Comparison of ENCODE assay signal across 8 cellular contexts in genomic region chr15:51830279-51830806, GRCh38. TPM values are rescaled to one million over a fixed set of nuclear protein-coding genes. Genes with fewer than 3 reads are reported as not detected.
A peak's percentile ranks its signal among the peaks of the same experiment; 100 is the strongest.
DNase-seq lines count a peak whose midpoint lies in the region; ATAC-seq, FAIRE-seq and TF ChIP-seq lines count a peak whose summit lies in the region.

No MANE protein-coding gene starts in this region.

- H4K91ac ChIP-seq in H1 (replicated peaks; ENCODE audit: insufficient read length, low read length): no peak overlapping the region

- H2BK5ac ChIP-seq in H1 (ENCODE audit: low read depth, low read length): peak overlapping the region; percentile 71; the same call in 1 of the 2 replicates

- H3K14ac ChIP-seq in H1 (ENCODE audit: insufficient read length): no peak overlapping the region

- no peak for DNase-seq in AG04449 (ENCODE audit: low read depth, low spot score)
- peak; percentile 60 for DNase-seq in RPMI7951 (ENCODE audit: low read depth)
- DNase-seq in H1 (ENCODE audit: low read depth in 1 of 2, low spot score in 2 of 2): no peak
- peak; percentile 20 for DNase-seq in mucosa of gallbladder (ENCODE audit: low spot score)
- DNase-seq in stimulated activated CD4-positive, alpha-beta T cell treated with anti-CD3 and anti-CD28 coated beads, Interleukin-12 subunit alpha, Interleukin-12 subunit beta, amount 100 ng/mL, for 4 hours: no peak
- no peak for DNase-seq in OCI-M2 (lab: John Stamatoyannopoulos, UW; ENCODE audit: unreplicated experiment)

- no peak overlapping the region for H3K4ac ChIP-seq in H1 (replicated peaks; ENCODE audit: insufficient read length, low read depth, low read length)

- H2BK12ac ChIP-seq in H1 (ENCODE audit: low read depth, low read length): no peak overlapping the region

- TF ChIP-seq EP300 in H1 (IDR thresholded peaks at IDR 0.05; ENCODE audit: borderline replicate concordance in 1 of 2, low read depth in 2 of 2, low read length in 2 of 2): no peak

- no peak overlapping the region for H2BK15ac ChIP-seq in H1 (ENCODE audit: low read length)

- no peaks in the 10 kb centered on the region for H3K27me3 ChIP-seq in H1 (replicated peaks in 1 of 4; ENCODE audit: control insufficient read depth in 3 of 4, extremely low read depth in 1 of 4, insufficient read depth in 3 of 4, low read length in 3 of 4)

- H3K18ac ChIP-seq in H1 (ENCODE audit: extremely low read depth, low read length): 0 out of 2 replicates have a peak overlapping the region, but pooled peaks have one; percentile 57

- peak overlapping the region; percentile 97 for H4K8ac ChIP-seq in H1 (ENCODE audit: extremely low read depth, insufficient read depth, low read length)

- no peak for TF ChIP-seq RAD21 in H1 (IDR thresholded peaks at IDR 0.05 in 1 of 2, conservative IDR thresholded peaks at IDR 0.05 in 1 of 2; ENCODE audit: low read depth in 2 of 2, low read length in 2 of 2)

- WGBS in H1 (ENCODE audit: extremely low coverage in 1 of 2, insufficient coverage in 1 of 2, insufficient read length in 1 of 2, insufficient replicate concordance in 2 of 2, low coverage in 1 of 2, low lambda C conversion rate in 2 of 2, missing lambda C conversion rate in 1 of 2), 2 experiments: 3% methylated on average over 8 of the region's 8 CpGs; no CpG with 5 or more reads in 1 of the 2 experiments

- no peak overlapping the region for H4K5ac ChIP-seq in H1 (ENCODE audit: insufficient read length, low read depth, low read length)

- H3K23ac ChIP-seq in H1 (ENCODE audit: insufficient read length): no peak overlapping the region

- H3K36me3 ChIP-seq in H1 (ENCODE audit: control insufficient read depth in 2 of 4, insufficient read depth in 4 of 4, low read length in 3 of 4): no peaks in the 10 kb centered on the region

- TF ChIP-seq POLR2A in H1 (IDR thresholded peaks at IDR 0.05; ENCODE audit: control extremely low read depth in 1 of 2, low read depth in 2 of 2, low read length in 2 of 2): no peak

- H2AK5ac ChIP-seq in H1 (ENCODE audit: low read depth, low read length): no peak overlapping the region

- 0 out of 2 replicates have a peak overlapping the region, but pooled peaks have one; percentile 32 for H3K27ac ChIP-seq in H1 (ENCODE audit: low read depth, low read length)

- CTCF ChIA-PET in AG04449 (lab: Yijun Ruan, JAX) (interaction anchor here (0.9 to 2.7 kb wide), 4 partner anchors 10 to 397 kb away, joined by 3 to 9 read pairs (median 4); no protein-coding TSS in a partner anchor), H1 (lab: Charles Lee; ENCODE audit: partially characterized antibody) (interaction anchor here (1.1 to 2.4 kb wide), 4 partner anchors 21 to 87 kb away, joined by 3 to 5 read pairs (median 4); no protein-coding TSS in a partner anchor)

- H3K79me2 ChIP-seq in H1 (ENCODE audit: control insufficient read depth in 1 of 2, insufficient read depth in 2 of 2, low read length in 2 of 2): peaks cover 0 to 46% of the 10 kb centered on the region in 2 experiments; a peak in 3 of 4 replicates

- H3K4me3 ChIP-seq in AG04449 (ENCODE audit: low read depth, low read length): peak overlapping the region; percentile 85
- peak overlapping the region; percentile 74 to 92 (median 88) for H3K4me3 ChIP-seq in H1 (ENCODE audit: extremely low read depth in 1 of 4, insufficient read depth in 2 of 4, low read depth in 3 of 4, low read length in 4 of 4)

- no peak overlapping the region for H2BK20ac ChIP-seq in H1 (ENCODE audit: low read length)

- peak overlapping the region; percentile 31 to 63 (median 54); a peak in 5 of 7 replicates for H3K9ac ChIP-seq in H1 (replicated peaks in 1 of 4; ENCODE audit: extremely low read depth in 1 of 4, low read depth in 3 of 4, low read length in 3 of 4)

- ATAC-seq in GM21528 (IDR thresholded peaks at IDR 0.05; ENCODE audit: low FRiP score, unreplicated experiment): peak; percentile 19
- no peak for ATAC-seq in HG03175 (IDR thresholded peaks at IDR 0.05; ENCODE audit: unreplicated experiment)

- TF ChIP-seq CTCF in AG04449 (IDR thresholded peaks at IDR 0.05; ENCODE audit: insufficient read depth, low read length, missing control alignments) (no peak), H1 (IDR thresholded peaks at IDR 0.05; ENCODE audit: control extremely low read depth in 1 of 3, insufficient read depth in 1 of 3, low read depth in 1 of 3, low read length in 3 of 3) (no peak)

- H3K56ac ChIP-seq in H1 (replicated peaks; ENCODE audit: insufficient read length, low read depth, low read length): no peak overlapping the region

- no peak overlapping the region for H2BK120ac ChIP-seq in H1 (replicated peaks; ENCODE audit: low read depth, low read length)

- H3K9me3 ChIP-seq in H1 (ENCODE audit: insufficient read depth in 2 of 2, low read depth in 1 of 2, low read length in 1 of 2): no peaks in the 10 kb centered on the region

- H3K4me2 ChIP-seq in H1 (ENCODE audit: insufficient read depth in 1 of 2, low read depth in 2 of 2, low read length in 2 of 2): peak overlapping the region; percentile 69 to 74

- peaks cover 2% of the 10 kb centered on the region; the same call in 1 of the 2 replicates for H3K79me1 ChIP-seq in H1 (ENCODE audit: low read depth, low read length)

- H3K23me2 ChIP-seq in H1 (ENCODE audit: low read depth, low read length): no peaks in the 10 kb centered on the region

- peaks cover 3 to 7% of the 10 kb centered on the region in 2 experiments for H4K20me1 ChIP-seq in H1 (replicated peaks in 1 of 2; ENCODE audit: control insufficient read depth in 1 of 2, insufficient read depth in 2 of 2, low read length in 2 of 2)

- no peaks in the 10 kb centered on the region for H3K4me1 ChIP-seq in H1 (replicated peaks in 1 of 4; ENCODE audit: control insufficient read depth in 3 of 4, insufficient read depth in 4 of 4, low read length in 3 of 4)

- FAIRE-seq in H1 (lab: Jason Lieb, UNC): no peak

- no peak overlapping the region for H2AFZ ChIP-seq in H1 (ENCODE audit: low read length)

- POLR2A ChIA-PET in AG04449 (lab: Yijun Ruan, JAX) (interaction anchor here (1.5 kb wide), 1 partner anchor 13 kb away, joined by 4 read pairs; no protein-coding TSS in a partner anchor), H1 (lab: Charles Lee; ENCODE audit: partially characterized antibody) (no interaction called here)

TF ChIP-seq in H1, 55 proteins besides CTCF, POLR2A, EP300 and RAD21:
- TF ChIP-seq KDM1A (IDR thresholded peaks at IDR 0.05; ENCODE audit: borderline replicate concordance, low read length) (no peak), SP1 (IDR thresholded peaks at IDR 0.05; ENCODE audit: low read depth, low read length) (no peak), TEAD4 (IDR thresholded peaks at IDR 0.05; ENCODE audit: low read depth, low read length) (no peak), KDM5A (IDR thresholded peaks at IDR 0.05; ENCODE audit: low read length) (no peak), CHD1 (IDR thresholded peaks at IDR 0.05; ENCODE audit: low read depth, low read length) (no peak), RBBP5 (IDR thresholded peaks at IDR 0.05; ENCODE audit: borderline replicate concordance, low read depth, low read length) (no peak), TBP (IDR thresholded peaks at IDR 0.05; ENCODE audit: low read depth, low read length) (no peak), HDAC2 (IDR thresholded peaks at IDR 0.05; ENCODE audit: borderline replicate concordance in 1 of 2, low read depth in 2 of 2, low read length in 2 of 2) (no peak), JUND (IDR thresholded peaks at IDR 0.05; ENCODE audit: low read length) (no peak), ATF3 (IDR thresholded peaks at IDR 0.05; ENCODE audit: insufficient read depth, low read depth, low read length) (no peak), CTBP2 (IDR thresholded peaks at IDR 0.05; ENCODE audit: borderline replicate concordance, insufficient read depth, insufficient read length, low read length) (no peak), CBX8 (IDR thresholded peaks at IDR 0.05; ENCODE audit: borderline replicate concordance, low read depth, low read length) (no peak), SRF (IDR thresholded peaks at IDR 0.05; ENCODE audit: low read depth, low read length) (no peak), RXRA (IDR thresholded peaks at IDR 0.05; ENCODE audit: insufficient read depth, low read depth, low read length) (no peak), SP2 (IDR thresholded peaks at IDR 0.05; ENCODE audit: low read length) (no peak), HDAC6 (IDR thresholded peaks at IDR 0.05; ENCODE audit: low read depth, low read length) (no peak), TAF1 (IDR thresholded peaks at IDR 0.05; ENCODE audit: low read depth, low read length) (no peak), JUN (IDR thresholded peaks at IDR 0.05; ENCODE audit: low read depth, low read length) (no peak), CHD2 (IDR thresholded peaks at IDR 0.05; ENCODE audit: low read length) (no peak), TCF12 (IDR thresholded peaks at IDR 0.05; ENCODE audit: low read depth, low read length) (no peak)

RNA-seq across cellular contexts. Expression of gene TMOD3, which starts 0.9 kb away (rescaled TPM):
- total RNA-seq in RPMI7951 (2014; rRNA removed; shearing (Covaris generic)): 58.2 and 63.9 TPM in 2 replicates
- total RNA-seq in H1 (2021; fragmentation: NEBNext Ultra II Directional; extraction: Animal tissue kit (Norgen Biotek cat#: 25700)): 29.0 and 30.3 TPM in 2 replicates
- 3.0 and 3.9 TPM in 2 replicates for polyA plus RNA-seq in H1 (2011; rRNA removed)
- 5.1 TPM for polyA plus RNA-seq in H1 (2011; cell fraction: cytosol; rRNA removed)
- 1.8 TPM for polyA plus RNA-seq in H1 (2011; cell fraction: nucleus; rRNA removed)
- polyA plus RNA-seq in H1 (2012, experiment 1 of 2): 6.7 to 12.5 TPM (median 8.3 TPM) in 4 replicates
- polyA plus RNA-seq in H1 (2012, experiment 2 of 2): 0.85 TPM
- 12.1 TPM for polyA plus RNA-seq in H1 (2013, experiment 1 of 2)
- 12.4 TPM for polyA plus RNA-seq in H1 (2013, experiment 2 of 2)
- polyA minus RNA-seq in H1 (2011; rRNA and poly(A)+ RNA removed): 6.4 and 7.0 TPM in 2 replicates
- polyA minus RNA-seq in H1 (2011; cell fraction: cytosol; rRNA and poly(A)+ RNA removed): 6.5 TPM
- polyA minus RNA-seq in H1 (2011; cell fraction: nucleus; rRNA and poly(A)+ RNA removed): 11.9 TPM
- 37.4 TPM for total RNA-seq in mucosa of gallbladder

Comparison
In these comparisons a context has a peak if more than half of its experiments do, and no peak if none do; other contexts are left out.
1. DNase-seq: peak in RPMI7951 (single experiment) and mucosa of gallbladder (single experiment); none in AG04449 (single experiment), H1 (0 of 2), stimulated activated CD4-positive, alpha-beta T cell treated with anti-CD3 and anti-CD28 coated beads, Interleukin-12 subunit alpha, Interleukin-12 subunit beta, amount 100 ng/mL, for 4 hours (single experiment) and OCI-M2 (single experiment).